ENCODE assay signal across 8 cellular contexts in the genomic region with DNA sequence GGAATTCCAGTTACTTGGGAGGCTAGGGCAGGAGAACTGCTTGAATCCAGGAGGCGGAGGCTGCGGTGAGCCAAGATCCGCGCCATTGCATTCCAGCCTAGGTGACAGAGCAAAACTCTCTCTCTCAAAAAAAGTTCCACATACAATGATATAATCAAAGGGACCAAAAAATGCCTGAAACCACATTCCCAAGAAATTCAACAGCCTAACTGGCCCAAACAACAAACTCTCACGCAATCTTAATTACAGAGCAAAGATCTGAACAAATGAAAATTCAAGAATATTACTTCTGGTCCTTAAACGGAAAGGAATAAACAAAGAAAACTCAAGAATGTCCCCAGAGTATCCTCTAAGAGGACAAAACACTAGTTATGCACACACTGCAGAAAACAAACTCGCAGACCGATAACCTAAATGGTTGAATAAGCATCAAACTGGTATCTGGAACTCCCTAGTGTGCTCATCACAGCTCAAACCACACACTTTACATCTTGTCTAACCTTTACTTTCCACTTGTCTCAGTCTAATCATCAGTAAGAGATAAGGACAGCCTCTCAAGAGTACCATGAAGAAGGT. TPM values are rescaled to one million over a fixed set of nuclear protein-coding genes. Genes with fewer than 3 reads are reported as not detected.
A peak's percentile ranks its signal among the peaks of the same experiment; 100 is the strongest.
DNase-seq lines count a peak whose midpoint lies in the region; ATAC-seq and TF ChIP-seq lines count a peak whose summit lies in the region.

No MANE protein-coding gene starts in this region.

- ATAC-seq in GM19395 (IDR thresholded peaks at IDR 0.05; ENCODE audit: unreplicated experiment) (no peak), HG02642 (IDR thresholded peaks at IDR 0.05; ENCODE audit: poor library complexity, unreplicated experiment) (no peak)

- 0 out of 22 replicates have a peak overlapping the region, but pooled peaks of 1 of the 11 experiments have one; percentile 90 for H3K27ac ChIP-seq in BLaER1 treated with 17β-estradiol and CSF1 and Interleukin-3, amounts not matched to agents 10 nM and 100 nM
- no peak overlapping the region for H3K27ac ChIP-seq in ascending aorta
- no peak overlapping the region for H3K27ac ChIP-seq in muscle layer of duodenum (ENCODE audit: low read length)

- no peaks in the 10 kb centered on the region for H3K9me3 ChIP-seq in BLaER1 treated with 17β-estradiol and CSF1 and Interleukin-3, amounts not matched to agents 10 nM and 100 nM (replicated peaks in 1 of 11)
- H3K9me3 ChIP-seq in HAP-1 (no peaks in the 10 kb centered on the region), ascending aorta (no peaks in the 10 kb centered on the region), muscle layer of duodenum (ENCODE audit: control insufficient read depth in 1 of 2, low read length in 2 of 2) (no peaks in the 10 kb centered on the region)

- intact Hi-C loops in ascending aorta (cut with DNase I), result loop anchor here (5.0 kb wide), 2 partner anchors 308 to 817 kb away; partner anchors contain the start of genes LDB1 and LZTS2

- TF ChIP-seq CTCF in ascending aorta (IDR thresholded peaks at IDR 0.05), result no peak

- H4K20me1 ChIP-seq in BLaER1 treated with 17β-estradiol and CSF1 and Interleukin-3, amounts not matched to agents 10 nM and 100 nM, result peaks cover 78 to 86% (median 84%) of the 10 kb centered on the region in 11 experiments

- H3K4me3 ChIP-seq in BLaER1 treated with 17β-estradiol and CSF1 and Interleukin-3, amounts not matched to agents 10 nM and 100 nM, result peak overlapping the region; percentile 80 to 100 (median 97); a peak in 17 of 20 replicates
- H3K4me3 ChIP-seq in HAP-1 (peak overlapping the region; percentile 74), ascending aorta (peak overlapping the region; percentile 83 to 88), muscle layer of duodenum (ENCODE audit: low read depth in 1 of 2, low read length in 2 of 2) (peak overlapping the region; percentile 47 to 100)

- H3K36me3 ChIP-seq in BLaER1 treated with 17β-estradiol and CSF1 and Interleukin-3, amounts not matched to agents 10 nM and 100 nM, result peaks cover 36 to 45% (median 39%) of the 10 kb centered on the region in 11 experiments
- H3K36me3 ChIP-seq in HAP-1 (replicated peaks), result peaks cover 36% of the 10 kb centered on the region
- H3K36me3 ChIP-seq in ascending aorta, result peaks cover 5 to 30% of the 10 kb centered on the region in 2 donors
- H3K36me3 ChIP-seq in muscle layer of duodenum (ENCODE audit: control insufficient read depth in 1 of 2, insufficient read depth in 2 of 2, low read length in 2 of 2), result peaks cover 14 to 25% of the 10 kb centered on the region in 2 donors

- H3K4me1 ChIP-seq in BLaER1 treated with 17β-estradiol and CSF1 and Interleukin-3, amounts not matched to agents 10 nM and 100 nM, result peaks cover 26 to 32% (median 27%) of the 10 kb centered on the region in 10 experiments
- H3K4me1 ChIP-seq in HAP-1 (peaks cover 10% of the 10 kb centered on the region), ascending aorta (peaks cover 0 to 27% of the 10 kb centered on the region in 2 donors), muscle layer of duodenum (ENCODE audit: control insufficient read depth in 1 of 2, insufficient read depth in 2 of 2, low read length in 2 of 2) (peaks cover 16 to 40% of the 10 kb centered on the region in 2 donors)

- in situ Hi-C loops in HAP-1 (cut with MboI; ENCODE audit: low sequenced_read_pairs), result no loop called here

- H3K9ac ChIP-seq in BLaER1 treated with 17β-estradiol and CSF1 and Interleukin-3, amounts not matched to agents 10 nM and 100 nM, result peak overlapping the region; percentile 42 to 99 (median 94); a peak in 17 of 22 replicates

- H3K4me2 ChIP-seq in BLaER1 treated with 17β-estradiol and CSF1 and Interleukin-3, amounts not matched to agents 10 nM and 100 nM, result peak overlapping the region; percentile 80 to 96 (median 91)

- no peak for DNase-seq in HAP-1 (ENCODE audit: low spot score in 2 of 2)
- DNase-seq in ascending aorta (ENCODE audit: low spot score in 2 of 2), result no peak
- no peak for DNase-seq in cerebellar nuclear complex (lab: John Stamatoyannopoulos, UW)
- no peak for DNase-seq in NCI-H2081 (lab: John Stamatoyannopoulos, UW)

- H3K27me3 ChIP-seq in BLaER1 treated with 17β-estradiol and CSF1 and Interleukin-3, amounts not matched to agents 10 nM and 100 nM, result no peaks in the 10 kb centered on the region
- no peaks in the 10 kb centered on the region for H3K27me3 ChIP-seq in HAP-1 (ENCODE audit: low read depth)
- H3K27me3 ChIP-seq in ascending aorta, result no peaks in the 10 kb centered on the region
- no peaks in the 10 kb centered on the region for H3K27me3 ChIP-seq in muscle layer of duodenum (ENCODE audit: low read depth, low read length)

RNA-seq across cellular contexts. Expression of gene OGA, which starts 3.7 kb away (rescaled TPM):
- total RNA-seq in ascending aorta, result 66.8 TPM

RNA-seq across cellular contexts. Expression of gene KCNIP2, which starts 29.0 kb away (rescaled TPM):
- total RNA-seq in ascending aorta, result 1.1 TPM

RNA-seq across cellular contexts. Expression of gene NPM3, which starts 31.3 kb away (rescaled TPM):
- 28.7 TPM for total RNA-seq in ascending aorta

RNA-seq across cellular contexts. Expression of gene FGF8, which starts 38.6 kb away (rescaled TPM):
- total RNA-seq in ascending aorta, result not detected
